In the genomic region with DNA sequence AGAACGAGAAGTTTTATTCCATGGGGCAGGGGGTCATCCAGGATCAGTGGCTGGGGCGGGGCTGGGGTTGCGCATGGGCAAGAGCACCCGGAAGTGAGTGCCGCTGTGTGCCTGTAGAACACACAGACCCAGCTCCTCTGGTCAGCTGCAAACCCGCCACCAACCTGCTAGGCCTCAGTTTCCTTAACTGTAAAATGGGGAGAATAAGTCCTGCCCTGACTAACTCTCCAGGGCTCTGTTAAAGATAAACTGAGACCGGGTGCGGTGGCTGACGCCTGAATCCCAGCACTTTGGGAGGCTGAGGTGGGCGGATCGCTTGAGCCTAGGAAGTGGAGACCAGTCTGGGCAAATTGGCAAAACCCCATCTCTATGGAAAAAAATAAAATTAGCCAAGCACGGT, we compare ENCODE assay signal across 23 cellular contexts.
DNase-seq lines count a peak whose midpoint lies in the region; ATAC-seq, FAIRE-seq and TF ChIP-seq lines count a peak whose summit lies in the region.
"Had no signal": no experiment of that assay in that cellular context is flagged by ENCODE, and none has a peak within 500 bp of the region (broad histone marks: within the 10 kb centered on the region; RNA-seq: fewer than 3 reads in every experiment).

No MANE protein-coding gene starts in this region.

- no peak for TF ChIP-seq RAD21 in K562 (CRISPR knock-in tag; conservative IDR thresholded peaks at IDR 0.05 in 1 of 2, IDR thresholded peaks at IDR 0.05 in 1 of 2)

- TF ChIP-seq POLR2A in K562 (conservative IDR thresholded peaks at IDR 0.05): no peak
- no peak for TF ChIP-seq POLR2A in esophagus muscularis mucosa (IDR thresholded peaks at IDR 0.05; ENCODE audit: low read depth)
- TF ChIP-seq POLR2A in testis (IDR thresholded peaks at IDR 0.05): no peak

- ATAC-seq in K562 (no peak), HG03457 (IDR thresholded peaks at IDR 0.05; ENCODE audit: unreplicated experiment) (no peak), GM18511 (IDR thresholded peaks at IDR 0.05; ENCODE audit: unreplicated experiment) (no peak)
- ATAC-seq: CD8-positive, alpha-beta T cell; GM23338; HCT116 had no signal

- H3K4me3 ChIP-seq in K562 (no peak overlapping the region), esophagus muscularis mucosa (no peak overlapping the region), testis (peak overlapping the region in 1 of 2 donors; percentile 14)
- H3K4me3 ChIP-seq: BLaER1, GM23338 had no signal

- H3K79me2 ChIP-seq in K562 (ENCODE audit: control insufficient read depth, insufficient read depth, low read length): no peaks in the 10 kb centered on the region

- H3K9me3 ChIP-seq in K562 (replicated peaks; ENCODE audit: control insufficient read depth, insufficient read depth, low read depth, low read length) (no peaks in the 10 kb centered on the region), esophagus muscularis mucosa (no peaks in the 10 kb centered on the region), testis (no peaks in the 10 kb centered on the region)
- H3K9me3 ChIP-seq: BLaER1, Caco-2 had no signal

- no peak overlapping the region for H3K9ac ChIP-seq in K562 (ENCODE audit: insufficient read depth in 1 of 2, low read depth in 2 of 2, low read length in 2 of 2)
- H3K9ac ChIP-seq: BLaER1 had no signal

- in situ Hi-C loops in K562 (cut with MboI): no loop called here

- TF ChIP-seq CTCF in K562 (IDR thresholded peaks at IDR 0.05 in 2 of 3, conservative IDR thresholded peaks at IDR 0.05 in 1 of 3; ENCODE audit: insufficient read depth in 2 of 3, low read depth in 1 of 3, low read length in 3 of 3) (no peak), esophagus muscularis mucosa (IDR thresholded peaks at IDR 0.05) (no peak), testis (IDR thresholded peaks at IDR 0.05) (no peak)

- TF ChIP-seq EP300 in K562 (IDR thresholded peaks at IDR 0.05; ENCODE audit: low read length) (no peak), esophagus muscularis mucosa (IDR thresholded peaks at IDR 0.05) (no peak)

- no peak overlapping the region for H3K4me2 ChIP-seq in K562 (ENCODE audit: insufficient read depth, low read length)
- H3K4me2 ChIP-seq: BLaER1, GM23338 had no signal

- H3K9me1 ChIP-seq in K562 (ENCODE audit: control insufficient read depth, insufficient read depth, low read length): no peaks in the 10 kb centered on the region

- POLR2A ChIA-PET in K562 (lab: Yijun Ruan, JAX): interaction anchor here (0.7 to 1.6 kb wide), 3 partner anchors 9 to 18 kb away, joined by 3 to 5 read pairs (median 3); no protein-coding TSS in a partner anchor

- H2AFZ ChIP-seq in K562 (ENCODE audit: low read depth, low read length): no peak overlapping the region
- H2AFZ ChIP-seq: GM23338 had no signal

- FAIRE-seq in K562 (lab: Jason Lieb, UNC): no peak
- FAIRE-seq: A204.1, G401.6, GM12892, GM19239 had no signal

- WGBS in K562 (ENCODE audit: insufficient coverage, low coverage, missing lambda C conversion rate): 59% methylated on average over 11 of the region's 12 CpGs
- 85% methylated on average over 11 of the region's 12 CpGs for WGBS in esophagus muscularis mucosa
- WGBS in testis, 2 donors: 70 to 74% methylated on average over 12 of the region's 12 CpGs

- no peaks in the 10 kb centered on the region; a peak in 2 of 5 replicates for H3K4me1 ChIP-seq in K562 (replicated peaks in 1 of 2; ENCODE audit: control insufficient read depth in 2 of 2, insufficient read depth in 2 of 2, low read length in 2 of 2)
- H3K4me1 ChIP-seq in esophagus muscularis mucosa: no peaks in the 10 kb centered on the region
- no peaks in the 10 kb centered on the region for H3K4me1 ChIP-seq in testis
- H3K4me1 ChIP-seq: BLaER1, Caco-2 had no signal

- no peak overlapping the region for H3K27ac ChIP-seq in K562 (ENCODE audit: extremely low read depth, low read depth, low read length)
- no peak overlapping the region for H3K27ac ChIP-seq in esophagus muscularis mucosa (replicated peaks in 1 of 4)
- H3K27ac ChIP-seq in testis: no peak overlapping the region
- H3K27ac ChIP-seq: 22Rv1, BLaER1, C4-2B had no signal

- intact Hi-C loops in K562 (cut with micrococcal nuclease): no loop called here
- intact Hi-C loops in esophagus muscularis mucosa (cut with DNase I): no loop called here
- intact Hi-C loops in testis (cut with DNase I; ENCODE audit: low total_unique reads): no loop called here

- DNase-seq in activated CD8-positive, alpha-beta memory T cell treated with anti-CD3 and anti-CD28 coated beads for 24 hours: peak; percentile 24
- no peak for DNase-seq in activated CD8-positive, alpha-beta memory T cell treated with anti-CD3 and anti-CD28 coated beads, Interleukin-2, amount 50 U/mL, for 4 hours
- DNase-seq in K562 (ENCODE audit: extremely low read depth in 1 of 4, low spot score in 3 of 4) (no peak), esophagus muscularis mucosa (ENCODE audit: extremely low spot score) (peak; percentile 80), testis (peak; percentile 56)
- no peak for DNase-seq in stimulated activated CD4-positive, alpha-beta T cell treated with anti-CD3 and anti-CD28 coated beads, Interleukin-4, amount 100 ng/mL, for 4 hours
- DNase-seq: Caco-2; CD4-positive, CD25-positive, alpha-beta regulatory T cell; DMS153; DND-41; H9 had no signal

- no peaks in the 10 kb centered on the region for H4K20me1 ChIP-seq in K562 (replicated peaks; ENCODE audit: control insufficient read depth, insufficient read depth, low read length)
- H4K20me1 ChIP-seq: BLaER1 had no signal

- H3K36me3 ChIP-seq in K562 (ENCODE audit: control insufficient read depth, insufficient read depth, low read length) (no peaks in the 10 kb centered on the region), esophagus muscularis mucosa (no peaks in the 10 kb centered on the region), testis (ENCODE audit: low read depth, missing control alignments) (no peaks in the 10 kb centered on the region)
- H3K36me3 ChIP-seq: BLaER1 had no signal

- no TSS peak for BruUV-seq in K562 (replicated peaks; lab: Mats Ljungman, UMichigan)

- CTCF ChIA-PET in K562 (lab: Yijun Ruan, JAX; ENCODE audit: low intra/inter-chr PET ratio): no interaction called here

- H3K27me3 ChIP-seq in K562 (ENCODE audit: control insufficient read depth in 2 of 2, insufficient read depth in 2 of 2, low read length in 2 of 2) (no peaks in the 10 kb centered on the region; a peak in 1 of 5 replicates), esophagus muscularis mucosa (peaks cover 0 to 16% (median 0%) of the 10 kb centered on the region in 4 donors), testis (no peaks in the 10 kb centered on the region)
- H3K27me3 ChIP-seq: BLaER1 had no signal

TF ChIP-seq in K562, 482 proteins besides CTCF, POLR2A, EP300 and RAD21:
- TF ChIP-seq SREBF1 (IDR thresholded peaks at IDR 0.05; ENCODE audit: borderline replicate concordance, low read depth, low read length) (no peak), SMARCE1 (IDR thresholded peaks at IDR 0.05) (no peak), HOXB6 (CRISPR knock-in tag; IDR thresholded peaks at IDR 0.05; ENCODE audit: borderline replicate concordance) (no peak), ZNF224 (CRISPR knock-in tag; IDR thresholded peaks at IDR 0.05) (no peak), RBM25 (IDR thresholded peaks at IDR 0.05; ENCODE audit: low read depth, low read length, severe bottlenecking) (peak; percentile 55), RBM15 (IDR thresholded peaks at IDR 0.05; ENCODE audit: insufficient read depth, low read length) (no peak)
TF ChIP-seq in K562: peak in this region for 1.

Comparison
In these comparisons a context has a peak if more than half of its experiments do, and no peak if none do; other contexts are left out.
1. DNase-seq: peak in activated CD8-positive, alpha-beta memory T cell treated with anti-CD3 and anti-CD28 coated beads for 24 hours (single experiment), esophagus muscularis mucosa (single experiment) and testis (single experiment); none in activated CD8-positive, alpha-beta memory T cell treated with anti-CD3 and anti-CD28 coated beads, Interleukin-2, amount 50 U/mL, for 4 hours (single experiment), K562 (0 of 4) and stimulated activated CD4-positive, alpha-beta T cell treated with anti-CD3 and anti-CD28 coated beads, Interleukin-4, amount 100 ng/mL, for 4 hours (0 of 2).